ENCODE assay signal across 18 cellular contexts in genomic region chr10:86642021-86642420, GRCh38. TPM values are rescaled to one million over a fixed set of nuclear protein-coding genes. Genes with fewer than 3 reads are reported as not detected.
"Had no signal": no experiment of that assay in that cellular context is flagged by ENCODE, and none has a peak within 500 bp of the region (broad histone marks: within the 10 kb centered on the region; RNA-seq: fewer than 3 reads in every experiment).

No MANE protein-coding gene starts in this region.

- H3K27ac ChIP-seq: left ventricle myocardium inferior, neutrophil, vagina had no signal

- H3K27me3 ChIP-seq: tibial artery, vagina had no signal

- H3K4me3 ChIP-seq: left ventricle myocardium inferior, tibial artery, vagina had no signal

- H3K36me3 ChIP-seq: left ventricle myocardium inferior, neutrophil, tibial artery, vagina had no signal

- ATAC-seq: natural killer cell; stimulated activated memory B cell treated with anti-CD40 and anti-IgM and Interleukin-4, amounts not matched to agents 10 μg/mL and 1 μg/mL and 100 μg/mL, for 72 hours had no signal

- H3K9me3 ChIP-seq: left ventricle myocardium inferior, neutrophil, tibial artery, vagina had no signal

- DNase-seq: activated CD4-positive, alpha-beta T cell treated with anti-CD3 and anti-CD28 coated beads for 1 hour; activated CD4-positive, alpha-beta T cell treated with anti-CD3 and anti-CD28 coated beads, Interleukin-2, amount 50 U/mL, for 4 hours; activated naive CD4-positive, alpha-beta T cell treated with Interleukin-2 at 50 U/mL for 16 hours; activated T-cell treated with anti-CD3 and anti-CD28 coated beads for 4 hours; aorta; endodermal cell; glutamatergic neuron; left ventricle myocardium inferior; natural killer cell; stimulated activated CD4-positive, alpha-beta T cell treated with anti-CD3 and anti-CD28 coated beads, Interleukin-2, amount 100 ng/mL, for 48 hours; T1000; tibial artery had no signal

RNA-seq across cellular contexts. Expression of gene OPN4, which starts 12.3 kb away (rescaled TPM):
- total RNA-seq: cerebellum, dermis microvascular lymphatic vessel endothelial cell, endodermal cell, kidney epithelial cell, natural killer cell, vagina had no signal
- polyA plus RNA-seq: aorta had no signal

RNA-seq across cellular contexts. Expression of gene LDB3, which starts 26.3 kb away (rescaled TPM):
- total RNA-seq: dermis microvascular lymphatic vessel endothelial cell had no signal
